ENCODE assay signal across 6 cellular contexts in genomic region chr12:55706840-55707671, GRCh38. TPM values are rescaled to one million over a fixed set of nuclear protein-coding genes. Genes with fewer than 3 reads are reported as not detected.
DNase-seq lines count a peak whose midpoint lies in the region; ATAC-seq and TF ChIP-seq lines count a peak whose summit lies in the region.

No MANE protein-coding gene starts in this region.

- DNase-seq in HEK293T (ENCODE audit: extremely low spot score) (peak; percentile 15), myocyte (ENCODE audit: low read depth) (peak; percentile 69), occipital lobe (lab: John Stamatoyannopoulos, UW) (no peak), NCI-H2081 (lab: John Stamatoyannopoulos, UW) (no peak)

- peak overlapping the region; percentile 11 for H3K27ac ChIP-seq in angular gyrus (ENCODE audit: low read depth, low read length)

- CTCF ChIA-PET in HEK293T (lab: Yijun Ruan, JAX), result interaction anchor here (0.6 to 1.8 kb wide), 9 partner anchors 9 to 111 kb away, joined by 3 to 6 read pairs (median 3); partner anchors contain the start of genes BLOC1S1, ORMDL2 and SARNP

- POLR2A ChIA-PET in HEK293T (lab: Yijun Ruan, JAX), result interaction anchor here (0.5 to 2.9 kb wide), 10 partner anchors 10 to 272 kb away, joined by 3 to 18 read pairs (median 4); partner anchors contain the start of genes BLOC1S1, CD63, ORMDL2 and RDH5

- ATAC-seq in GM19455 (IDR thresholded peaks at IDR 0.05; ENCODE audit: unreplicated experiment), result no peak

TF ChIP-seq in HEK293T, 16 proteins besides CTCF, POLR2A, EP300 and RAD21:
- TF ChIP-seq LEF1 (IDR thresholded peaks at IDR 0.05; ENCODE audit: borderline replicate concordance) (no peak), BHLHE40 (IDR thresholded peaks at IDR 0.05; ENCODE audit: borderline replicate concordance) (no peak)

RNA-seq across cellular contexts. Expression of gene ITGA7, which starts 0.6 kb away (rescaled TPM):
- total RNA-seq in myocyte (1,498 and 1,557 TPM in 2 replicates), occipital lobe (6.2 TPM)
- polyA plus RNA-seq in myocyte (2012), result 430 TPM

RNA-seq across cellular contexts. Expression of gene BLOC1S1, which starts 8.8 kb away (rescaled TPM):
- total RNA-seq in myocyte (104 and 106 TPM in 2 replicates), occipital lobe (46.0 TPM)
- polyA plus RNA-seq in myocyte (2012), result 242 TPM

RNA-seq across cellular contexts. Expression of gene RDH5, which starts 13.1 kb away (rescaled TPM):
- total RNA-seq in myocyte (457 and 673 TPM in 2 replicates), occipital lobe (6.6 TPM)
- polyA plus RNA-seq in myocyte (2012), result 71.1 TPM

RNA-seq across cellular contexts. Expression of gene CD63, which starts 21.8 kb away (rescaled TPM):
- total RNA-seq in myocyte, result 2,565 and 2,632 TPM in 2 replicates
- polyA plus RNA-seq in myocyte (2012), result 2,293 TPM
- 187 TPM for total RNA-seq in occipital lobe

RNA-seq across cellular contexts. Expression of gene GDF11, which starts 35.9 kb away (rescaled TPM):
- total RNA-seq in myocyte (6.2 and 6.6 TPM in 2 replicates), occipital lobe (6.6 TPM)
- 14.3 TPM for polyA plus RNA-seq in myocyte (2012)

Comparison
In these comparisons a context has a peak if more than half of its experiments do, and no peak if none do; other contexts are left out.
1. DNase-seq: peak in HEK293T (single experiment) and myocyte (single experiment); none in occipital lobe (single experiment) and NCI-H2081 (0 of 2).
2. RNA of gene ITGA7, which starts 0.6 kb away (total RNA-seq): 1,498 to 1,557 TPM in myocyte; 6.2 TPM in occipital lobe (single experiment); every median in the first group is over 100 times any median in the second.
3. RNA of gene RDH5, which starts 13.1 kb away (total RNA-seq): 457 to 673 TPM in myocyte; 6.6 TPM in occipital lobe (single experiment); every median in the first group is over 10 times any median in the second.